ENCODE assay signal across 19 cellular contexts in the genomic region with DNA sequence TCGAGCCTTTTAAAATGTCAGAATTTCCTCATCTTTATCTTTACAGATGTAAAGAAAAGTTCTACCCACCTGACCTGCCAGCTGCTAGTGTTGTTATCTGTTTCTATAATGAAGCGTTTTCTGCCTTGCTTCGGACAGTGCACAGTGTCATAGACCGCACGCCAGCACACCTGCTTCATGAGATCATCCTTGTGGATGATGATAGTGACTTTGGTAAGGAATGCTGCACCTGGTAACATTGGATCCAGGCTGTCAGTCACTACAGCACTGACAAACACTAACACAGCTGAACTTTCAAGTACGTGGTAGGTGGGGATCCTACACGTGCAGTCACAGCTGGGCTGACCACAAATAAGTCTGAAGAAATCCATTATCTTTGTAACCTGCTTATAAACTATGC.
DNase-seq lines count a peak whose midpoint lies in the region; TF ChIP-seq lines count a peak whose summit lies in the region.
"Had no signal": no experiment of that assay in that cellular context is flagged by ENCODE, and none has a peak within 500 bp of the region (broad histone marks: within the 10 kb centered on the region; RNA-seq: fewer than 3 reads in every experiment).

No MANE protein-coding gene starts in this region.

- H3K4me3 ChIP-seq in SJCRH30, result no peak overlapping the region
- H3K4me3 ChIP-seq in trophoblast cell (ENCODE audit: low read depth, low read length), result peak overlapping the region; percentile 15
- H3K4me3 ChIP-seq: A549, GM12878, GM23248, K562 had no signal

- WGBS in trophoblast cell (ENCODE audit: extremely low coverage, insufficient coverage, insufficient read length), result no CpG with 5 or more reads among the region's 7 CpGs
- WGBS in H9 (ENCODE audit: extremely low coverage, insufficient read length, low lambda C conversion rate), result no CpG with 5 or more reads among the region's 7 CpGs

- no peak overlapping the region for H3T11ph ChIP-seq in H9 (ENCODE audit: low read length)

- H4K20me1 ChIP-seq in H9 (ENCODE audit: control insufficient read depth, insufficient read depth, insufficient read length), result no peaks in the 10 kb centered on the region

- H3K27ac Mint-ChIP-seq in T-helper 2 cell treated with Interferon-gamma antibody and Interleukin-4, amounts not matched to agents 5 μg/mL and 100 μg/mL, for 36 hours, result no peak overlapping the region
- no peak overlapping the region for H3K27ac Mint-ChIP-seq in H9
- H3K27ac Mint-ChIP-seq: CD4-positive, alpha-beta T cell had no signal

- H3K56ac ChIP-seq in H9 (ENCODE audit: insufficient read length, low read depth, low read length), result no peak overlapping the region

- H3K23ac ChIP-seq in trophoblast cell (ENCODE audit: low read length) (no peak overlapping the region), H9 (ENCODE audit: insufficient read length, low read depth, low read length) (no peak overlapping the region)

- H3K9me3 Mint-ChIP-seq in T-helper 2 cell treated with Interferon-gamma antibody and Interleukin-4, amounts not matched to agents 5 μg/mL and 100 μg/mL, for 36 hours, result no peaks in the 10 kb centered on the region
- no peaks in the 10 kb centered on the region for H3K9me3 Mint-ChIP-seq in H9
- H3K9me3 Mint-ChIP-seq: CD4-positive, alpha-beta T cell had no signal

- no peak overlapping the region for H2BK5ac ChIP-seq in trophoblast cell (ENCODE audit: low read depth, low read length, poor library complexity)
- H2BK5ac ChIP-seq in H9 (ENCODE audit: insufficient read length, low read length), result no peak overlapping the region

- no peaks in the 10 kb centered on the region; the same call in none of the 2 replicates for H3K36me3 ChIP-seq in SJCRH30
- peaks cover 15 to 16% of the 10 kb centered on the region in 2 experiments for H3K36me3 ChIP-seq in trophoblast cell (ENCODE audit: control insufficient read depth in 1 of 2, insufficient read depth in 2 of 2, low read length in 2 of 2)

- DNase-seq in DMS53 (lab: John Stamatoyannopoulos, UW) (peak; percentile 47), DMS53 treated with DMSO at 0.1 percent for 48 hours (lab: John Stamatoyannopoulos, UW; ENCODE audit: unreplicated experiment) (no peak), SJCRH30 (peak; percentile 69 to 82), trophoblast cell (peak; percentile 89 to 94), NCI-H1105 (lab: John Stamatoyannopoulos, UW) (no peak), H9 (no peak)
- no peak for DNase-seq in T-helper 2 cell treated with Interferon-gamma antibody and Interleukin-4, amounts not matched to agents 5 μg/mL and 100 μg/mL, for 36 hours (ENCODE audit: low spot score)
- DNase-seq: AML-193; CD4-positive, alpha-beta T cell; DMS153; DND-41; GM23248; HCEC 1CT had no signal

- H3K27ac ChIP-seq in SJCRH30 (peak overlapping the region; percentile 48), trophoblast cell (ENCODE audit: low read depth, low read length) (no peak overlapping the region), H9 (ENCODE audit: insufficient read length, low read depth, low read length) (no peak overlapping the region)
- H3K27ac ChIP-seq: 22Rv1, A549, C4-2B, GM23248, HL-60 had no signal

- H3K14ac ChIP-seq in trophoblast cell (ENCODE audit: low read length), result no peak overlapping the region
- H3K14ac ChIP-seq in H9 (ENCODE audit: insufficient read depth, low read length), result no peak overlapping the region

- no peaks in the 10 kb centered on the region for H3K27me3 Mint-ChIP-seq in T-helper 2 cell treated with Interferon-gamma antibody and Interleukin-4, amounts not matched to agents 5 μg/mL and 100 μg/mL, for 36 hours (ENCODE audit: low read depth)
- no peaks in the 10 kb centered on the region for H3K27me3 Mint-ChIP-seq in H9 (ENCODE audit: low read depth)
- H3K27me3 Mint-ChIP-seq: CD4-positive, alpha-beta T cell had no signal

- H3K9me3 ChIP-seq in SJCRH30 (replicated peaks), result no peaks in the 10 kb centered on the region
- H3K9me3 ChIP-seq in trophoblast cell (ENCODE audit: insufficient read depth, low read depth, low read length), result peaks cover 3% of the 10 kb centered on the region
- no peaks in the 10 kb centered on the region for H3K9me3 ChIP-seq in H9 (ENCODE audit: control insufficient read depth, low read depth, low read length)
- H3K9me3 ChIP-seq: A549 had no signal

- H2AK5ac ChIP-seq in trophoblast cell (ENCODE audit: low read length) (no peak overlapping the region), H9 (ENCODE audit: insufficient read length, low read length) (no peak overlapping the region)

- H3K4ac ChIP-seq in trophoblast cell (ENCODE audit: low read depth, low read length) (no peak overlapping the region), H9 (ENCODE audit: low read depth, low read length) (no peak overlapping the region)

- H4K91ac ChIP-seq in trophoblast cell (ENCODE audit: low read depth, low read length) (no peak overlapping the region), H9 (ENCODE audit: insufficient read length, low read depth, low read length) (no peak overlapping the region)

- H2BK15ac ChIP-seq in H9 (ENCODE audit: low read depth, low read length), result no peak overlapping the region

- H3K9ac ChIP-seq in trophoblast cell (ENCODE audit: low read length) (no peak overlapping the region), H9 (ENCODE audit: extremely low read depth, insufficient read length, low read length) (no peak overlapping the region)
- H3K9ac ChIP-seq: GM23248 had no signal

- H3K4me1 Mint-ChIP-seq in T-helper 2 cell treated with Interferon-gamma antibody and Interleukin-4, amounts not matched to agents 5 μg/mL and 100 μg/mL, for 36 hours (ENCODE audit: low read depth), result no peaks in the 10 kb centered on the region
- peaks cover 0 to 2% of the 10 kb centered on the region in 2 experiments; a peak in 1 of 4 replicates for H3K4me1 Mint-ChIP-seq in H9

- H2BK12ac ChIP-seq in trophoblast cell (ENCODE audit: low read length) (no peak overlapping the region), H9 (ENCODE audit: insufficient read length, low read depth, low read length) (no peak overlapping the region)

- H3K4me3 Mint-ChIP-seq in T-helper 2 cell treated with Interferon-gamma antibody and Interleukin-4, amounts not matched to agents 5 μg/mL and 100 μg/mL, for 36 hours, result no peak overlapping the region
- H3K4me3 Mint-ChIP-seq in H9, result no peak overlapping the region
- H3K4me3 Mint-ChIP-seq: CD4-positive, alpha-beta T cell had no signal

- H2BK120ac ChIP-seq in trophoblast cell (ENCODE audit: insufficient read depth, low read length, poor library complexity), result no peak overlapping the region
- no peak overlapping the region for H2BK120ac ChIP-seq in H9 (ENCODE audit: low read depth, low read length, poor library complexity, severe bottlenecking)

- no peak overlapping the region for H2AFZ ChIP-seq in trophoblast cell (ENCODE audit: insufficient read depth, low read length, poor library complexity)
- no peak overlapping the region for H2AFZ ChIP-seq in H9 (ENCODE audit: low read length)
- H2AFZ ChIP-seq: GM23248 had no signal

- H4K5ac ChIP-seq in H9 (ENCODE audit: insufficient read length, low read depth, low read length), result no peak overlapping the region

- H4K8ac ChIP-seq in trophoblast cell (ENCODE audit: low read depth, low read length) (no peak overlapping the region), H9 (replicated peaks; ENCODE audit: insufficient read length, low read depth, low read length) (no peak overlapping the region)

- H3K4me1 ChIP-seq in SJCRH30 (peaks cover 13% of the 10 kb centered on the region), trophoblast cell (ENCODE audit: control insufficient read depth in 1 of 2, insufficient read depth in 2 of 2, low read length in 2 of 2) (no peaks in the 10 kb centered on the region), H9 (ENCODE audit: insufficient read depth, low read length) (no peaks in the 10 kb centered on the region)
- H3K4me1 ChIP-seq: A549 had no signal

- no peak overlapping the region for H3K4me2 ChIP-seq in trophoblast cell (ENCODE audit: low read length)
- no peak overlapping the region for H3K4me2 ChIP-seq in H9 (ENCODE audit: insufficient read depth, insufficient read length, low read length)
- H3K4me2 ChIP-seq: A549 had no signal

- H3K18ac ChIP-seq in trophoblast cell (ENCODE audit: low read length) (no peak overlapping the region), H9 (ENCODE audit: insufficient read length, low read depth, low read length) (no peak overlapping the region)

- peaks cover 15% of the 10 kb centered on the region for H3K36me3 Mint-ChIP-seq in T-helper 2 cell treated with Interferon-gamma antibody and Interleukin-4, amounts not matched to agents 5 μg/mL and 100 μg/mL, for 36 hours (ENCODE audit: low read depth)
- H3K36me3 Mint-ChIP-seq in H9 (ENCODE audit: insufficient read depth in 1 of 3, low read depth in 3 of 3), result peaks cover 8 to 23% (median 13%) of the 10 kb centered on the region in 3 experiments; a peak in 5 of 7 replicates

- H3K79me2 ChIP-seq in trophoblast cell (ENCODE audit: control insufficient read depth, insufficient read depth, low read length, poor library complexity) (no peaks in the 10 kb centered on the region), H9 (ENCODE audit: insufficient read depth, low read length) (no peaks in the 10 kb centered on the region)

- no peak overlapping the region for H2BK20ac ChIP-seq in H9 (ENCODE audit: low read depth, low read length, poor library complexity, severe bottlenecking)

- H4K12ac ChIP-seq in trophoblast cell (ENCODE audit: low read depth, low read length), result no peak overlapping the region

- H3K79me1 ChIP-seq in trophoblast cell (ENCODE audit: low read length) (no peaks in the 10 kb centered on the region), H9 (ENCODE audit: insufficient read depth, low read depth, low read length, poor library complexity, severe bottlenecking) (no peaks in the 10 kb centered on the region)

- H3K23me2 ChIP-seq in H9 (ENCODE audit: insufficient read length, low read depth, low read length, poor library complexity, severe bottlenecking), result no peaks in the 10 kb centered on the region

- TF ChIP-seq CTCF in H9 (conservative IDR thresholded peaks at IDR 0.05), result no peak

- H3K27me3 ChIP-seq in SJCRH30 (no peaks in the 10 kb centered on the region), trophoblast cell (ENCODE audit: insufficient read depth, low read length) (no peaks in the 10 kb centered on the region), H9 (ENCODE audit: insufficient read depth, low read length) (no peaks in the 10 kb centered on the region)

Comparison
In these comparisons a context has a peak if more than half of its experiments do, and no peak if none do; other contexts are left out.
1. DNase-seq: peak in DMS53 (single experiment), SJCRH30 (2 of 2) and trophoblast cell (2 of 2); none in DMS53 treated with DMSO at 0.1 percent for 48 hours (single experiment), T-helper 2 cell treated with Interferon-gamma antibody and Interleukin-4, amounts not matched to agents 5 μg/mL and 100 μg/mL, for 36 hours (single experiment), NCI-H1105 (single experiment) and H9 (single experiment).